Comparison of ENCODE assay signal across 30 cellular contexts in genomic region chr2:226174390-226174789, GRCh38.
"Had no signal": no experiment of that assay in that cellular context is flagged by ENCODE, and none has a peak within 500 bp of the region (broad histone marks: within the 10 kb centered on the region; RNA-seq: fewer than 3 reads in every experiment).

No MANE protein-coding gene starts in this region.

- H3K36me3 ChIP-seq: neutrophil, pancreas, prostate gland, spleen, suprapubic skin, tibial nerve, upper lobe of left lung, vagina had no signal

- H3K9me3 ChIP-seq: neutrophil, pancreas, prostate gland, testis, vagina had no signal

- FAIRE-seq: pancreas, urothelium cell line had no signal

- H3K27me3 ChIP-seq: neutrophil, pancreas, spleen, suprapubic skin, testis, tibial nerve, upper lobe of left lung, vagina had no signal

- H3K4me1 ChIP-seq: pancreas, prostate gland, spleen, suprapubic skin, testis, tibial nerve, upper lobe of left lung, vagina had no signal

- H3K4me3 ChIP-seq: pancreas, prostate gland, skin epidermis, smooth muscle cell, spleen, suprapubic skin, testis, tibial nerve, upper lobe of left lung, vagina had no signal

- ATAC-seq: naive thymus-derived CD8-positive, alpha-beta T cell; natural killer cell treated with Interleukin-12 subunit alpha and Interleukin-12 subunit beta and Interleukin-15 and Interleukin-18, amount 100 ng/mL, for 72 hours; pancreas; right cardiac atrium; sciatic nerve; stimulated activated memory B cell treated with anti-CD40 and anti-IgM and Interleukin-4, amounts not matched to agents 10 μg/mL and 1 μg/mL and 100 μg/mL, for 72 hours; stimulated activated naive CD8-positive, alpha-beta T cell treated with anti-CD3 and anti-CD28 coated beads, Interleukin-15, amount 100 ng/mL, for 72 hours; stimulated activated naive CD8-positive, alpha-beta T cell treated with anti-CD3 and anti-CD28 coated beads, Interleukin-15, Interleukin-2, amounts not matched to agents 100 U/mL and 50 U/mL, for 24 hours had no signal

- DNase-seq: naive thymus-derived CD8-positive, alpha-beta T cell; nephron progenitor cell; nucleus accumbens; pancreas; retina; right cardiac atrium; spleen; stimulated activated CD4-positive, alpha-beta T cell treated with anti-CD3 and anti-CD28 coated beads, Interleukin-12 subunit alpha, Interleukin-12 subunit beta, amount 100 ng/mL, for 4 hours; stimulated activated CD4-positive, alpha-beta T cell treated with anti-CD3 and anti-CD28 coated beads, Interleukin-1b, Interleukin-23, amount 100 ng/mL, for 48 hours; stimulated activated CD4-positive, alpha-beta T cell treated with anti-CD3 and anti-CD28 coated beads, Interleukin-4, amount 100 ng/mL, for 1 hour; stimulated activated CD4-positive, alpha-beta T cell treated with anti-CD3 and anti-CD28 coated beads, Interleukin-4, amount 100 ng/mL, for 4 hours; stimulated activated CD8-positive, alpha-beta memory T cell treated with anti-CD3 and anti-CD28 coated beads, Interleukin-4, amount 100 ng/mL, for 48 hours; stimulated activated naive CD4-positive, alpha-beta T cell; stimulated activated naive CD8-positive, alpha-beta T cell treated with anti-CD3 and anti-CD28 coated beads, Interleukin-15, amount 100 ng/mL, for 72 hours; stimulated activated naive CD8-positive, alpha-beta T cell treated with anti-CD3 and anti-CD28 coated beads, Interleukin-15, Interleukin-2, amounts not matched to agents 100 U/mL and 50 U/mL, for 24 hours; substantia nigra; testis; trophoblast cell; upper lobe of left lung had no signal

- H3K27ac ChIP-seq: neutrophil, pancreas, prostate gland, skin epidermis, spleen, suprapubic skin, testis, tibial nerve, upper lobe of left lung, vagina had no signal

- H3K4me2 ChIP-seq: smooth muscle cell had no signal
